ENCODE assay signal across 9 cellular contexts in the genomic region with DNA sequence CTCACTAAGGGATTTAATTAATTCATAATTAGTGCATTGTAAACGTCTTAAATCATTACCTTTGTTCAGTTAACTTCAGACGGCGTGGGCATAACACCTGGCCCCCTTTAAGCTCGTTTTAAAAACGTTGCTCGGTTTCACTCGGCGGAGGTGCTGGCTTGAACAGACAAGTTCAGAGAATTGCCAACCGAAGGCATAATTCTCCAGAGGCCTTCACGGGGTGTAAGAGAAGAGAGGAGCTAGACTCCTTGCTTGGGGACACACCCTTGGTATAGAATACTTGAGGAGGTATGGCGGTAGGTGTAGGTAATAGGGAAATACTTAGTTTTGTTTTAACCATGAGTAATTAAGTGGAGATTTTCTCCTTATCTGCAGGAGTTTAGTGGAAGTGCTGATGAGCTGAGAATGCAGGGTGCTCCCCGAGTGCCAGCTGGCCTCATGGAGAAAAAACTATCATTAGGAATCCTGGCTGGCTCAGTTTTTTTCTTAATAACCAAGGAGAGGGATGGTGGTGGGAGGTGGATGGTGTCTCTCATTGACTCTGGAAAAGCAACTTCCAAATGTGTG. TPM values are rescaled to one million over a fixed set of nuclear protein-coding genes. Genes with fewer than 3 reads are reported as not detected.
DNase-seq lines count a peak whose midpoint lies in the region; ATAC-seq and TF ChIP-seq lines count a peak whose summit lies in the region.
"Had no signal": no experiment of that assay in that cellular context is flagged by ENCODE, and none has a peak within 500 bp of the region (broad histone marks: within the 10 kb centered on the region; RNA-seq: fewer than 3 reads in every experiment).

No MANE protein-coding gene starts in this region.

- in situ Hi-C loops in astrocyte of the spinal cord (cut with HindIII; ENCODE audit: low sequenced_read_pairs): no loop called here

- no peaks in the 10 kb centered on the region for H3K9me3 Mint-ChIP-seq in activated naive CD8-positive, alpha-beta T cell (ENCODE audit: low read depth)
- peaks cover 1% of the 10 kb centered on the region for H3K9me3 Mint-ChIP-seq in activated naive CD8-positive, alpha-beta T cell treated with anti-CD3 and anti-CD28 coated beads for 36 hours

- no peaks in the 10 kb centered on the region for H3K4me1 ChIP-seq in upper lobe of right lung

- ATAC-seq in upper lobe of right lung (no peak), GM18858 (IDR thresholded peaks at IDR 0.05; ENCODE audit: unreplicated experiment) (no peak), HG03139 (IDR thresholded peaks at IDR 0.05; ENCODE audit: unreplicated experiment) (no peak), GM19463 (IDR thresholded peaks at IDR 0.05; ENCODE audit: unreplicated experiment) (no peak)

- intact Hi-C loops in lower leg skin (cut with DNase I; ENCODE audit: low total_unique reads) (no loop called here), upper lobe of right lung (cut with DNase I) (no loop called here)

- peaks cover 7% of the 10 kb centered on the region for H3K4me1 Mint-ChIP-seq in activated naive CD8-positive, alpha-beta T cell (ENCODE audit: low read depth)
- H3K4me1 Mint-ChIP-seq in activated naive CD8-positive, alpha-beta T cell treated with anti-CD3 and anti-CD28 coated beads for 36 hours: peaks cover 4% of the 10 kb centered on the region

- no peak for TF ChIP-seq POLR2A in lower leg skin (IDR thresholded peaks at IDR 0.05)

- peaks cover 25% of the 10 kb centered on the region for H3K27me3 Mint-ChIP-seq in activated naive CD8-positive, alpha-beta T cell
- H3K27me3 Mint-ChIP-seq in activated naive CD8-positive, alpha-beta T cell treated with anti-CD3 and anti-CD28 coated beads for 36 hours: peaks cover 59% of the 10 kb centered on the region

- no peaks in the 10 kb centered on the region for H3K36me3 ChIP-seq in upper lobe of right lung

- WGBS in lower leg skin, 2 donors: 5 to 14% methylated on average over 12 of the region's 12 CpGs

- H3K9me3 ChIP-seq in upper lobe of right lung: no peaks in the 10 kb centered on the region

- TF ChIP-seq CTCF in astrocyte of the spinal cord (IDR thresholded peaks at IDR 0.05; ENCODE audit: low read depth, low read length) (no peak), lower leg skin (IDR thresholded peaks at IDR 0.05) (no peak), upper lobe of right lung (IDR thresholded peaks at IDR 0.05) (no peak)

- H3K4me3 ChIP-seq in astrocyte of the spinal cord (ENCODE audit: low read depth, low read length) (peak overlapping the region; percentile 74), lower leg skin (ENCODE audit: low read depth, poor library complexity, severe bottlenecking) (peak overlapping the region; percentile 87), upper lobe of right lung (peak overlapping the region; percentile 69)

- no peak overlapping the region for H3K27ac Mint-ChIP-seq in activated naive CD8-positive, alpha-beta T cell
- H3K27ac Mint-ChIP-seq in activated naive CD8-positive, alpha-beta T cell treated with anti-CD3 and anti-CD28 coated beads for 36 hours: no peak overlapping the region

- H3K27me3 ChIP-seq in upper lobe of right lung: peaks cover 6% of the 10 kb centered on the region

- no peak for DNase-seq in activated naive CD8-positive, alpha-beta T cell treated with anti-CD3 and anti-CD28 coated beads for 36 hours
- peak; percentile 19 for DNase-seq in astrocyte of the spinal cord (ENCODE audit: low read depth, low spot score)
- DNase-seq in lower leg skin (ENCODE audit: low spot score in 2 of 2): no peak
- no peak for DNase-seq in upper lobe of right lung

- no peak overlapping the region for H3K27ac ChIP-seq in upper lobe of right lung

- peak overlapping the region; percentile 62 for H3K4me3 Mint-ChIP-seq in activated naive CD8-positive, alpha-beta T cell
- no peak overlapping the region for H3K4me3 Mint-ChIP-seq in activated naive CD8-positive, alpha-beta T cell treated with anti-CD3 and anti-CD28 coated beads for 36 hours

- H3K36me3 Mint-ChIP-seq in activated naive CD8-positive, alpha-beta T cell: no peaks in the 10 kb centered on the region
- H3K36me3 Mint-ChIP-seq in activated naive CD8-positive, alpha-beta T cell treated with anti-CD3 and anti-CD28 coated beads for 36 hours: no peaks in the 10 kb centered on the region

RNA-seq across cellular contexts. Expression of gene FBXL2, which starts 0.9 kb away (rescaled TPM):
- not detected for total RNA-seq in activated naive CD8-positive, alpha-beta T cell treated with anti-CD3 and anti-CD28 coated beads for 36 hours
- total RNA-seq in lower leg skin (1 to 10 TPM in 3 of 4 donors, under 1 TPM in 1; 0.76 to 6.0 (median 3.0) TPM), upper lobe of right lung (7.6 TPM)
- total RNA-seq: activated CD8-positive, alpha-beta memory T cell treated with anti-CD3 and anti-CD28 coated beads for 36 hours had no signal

RNA-seq across cellular contexts. Expression of gene SUSD5, which starts 59.6 kb away (rescaled TPM):
- total RNA-seq in activated naive CD8-positive, alpha-beta T cell treated with anti-CD3 and anti-CD28 coated beads for 36 hours: not detected
- total RNA-seq in lower leg skin: 1 to 10 TPM; 1.1 to 4.4 (median 1.9) TPM
- total RNA-seq in upper lobe of right lung: 1.1 TPM
- total RNA-seq: activated CD8-positive, alpha-beta memory T cell treated with anti-CD3 and anti-CD28 coated beads for 36 hours had no signal
